26 cellular contexts compared by ENCODE assay signal in genomic region chr4:13876940-13877339, GRCh38.
"Had no signal": no experiment of that assay in that cellular context is flagged by ENCODE, and none has a peak within 500 bp of the region (broad histone marks: within the 10 kb centered on the region; RNA-seq: fewer than 3 reads in every experiment).

No MANE protein-coding gene starts in this region.

- ATAC-seq: left cardiac atrium; left lung; mucosa of descending colon; naive thymus-derived CD4-positive, alpha-beta T cell; natural killer cell treated with Interleukin-12 subunit alpha and Interleukin-12 subunit beta and Interleukin-15 and Interleukin-18, amount 100 ng/mL, for 72 hours; pancreas; stimulated activated naive B cell treated with anti-CD40 and anti-IgM and Interleukin-4, amounts not matched to agents 10 μg/mL and 1 μg/mL and 100 μg/mL, for 72 hours; stimulated activated naive CD8-positive, alpha-beta T cell treated with anti-CD3 and anti-CD28 coated beads, Interleukin-15, Interleukin-2, amounts not matched to agents 100 U/mL and 50 U/mL, for 24 hours had no signal

- H3K27me3 ChIP-seq: left lung, pancreas, stomach, testis, thyroid gland, transverse colon, upper lobe of left lung, vagina had no signal

- H3K27ac ChIP-seq: left lung, pancreas, prostate gland, stomach, testis, thyroid gland, transverse colon, upper lobe of left lung, vagina had no signal

- H3K27me3 Mint-ChIP-seq: natural killer cell treated with Interleukin-12 subunit alpha and Interleukin-12 subunit beta and Interleukin-15 and Interleukin-18, amount 100 ng/mL, for 72 hours had no signal

- DNase-seq: hypothalamus; immature natural killer cell; left cardiac atrium; left lung; midbrain; mucosa of descending colon; naive thymus-derived CD4-positive, alpha-beta T cell; nucleus accumbens; pancreas; posterior cingulate gyrus; stimulated activated CD4-positive, alpha-beta T cell treated with anti-CD3 and anti-CD28 coated beads, Interleukin-12 subunit alpha, Interleukin-12 subunit beta, amount 100 ng/mL, for 4 hours; stimulated activated CD4-positive, alpha-beta T cell treated with anti-CD3 and anti-CD28 coated beads, Interleukin-15, amount 100 ng/mL, for 24 hours; stimulated activated CD4-positive, alpha-beta T cell treated with anti-CD3 and anti-CD28 coated beads, Interleukin-2, amount 100 ng/mL, for 24 hours; stimulated activated CD4-positive, alpha-beta T cell treated with anti-CD3 and anti-CD28 coated beads, Interleukin-4, amount 100 ng/mL, for 1 hour; stimulated activated naive B cell treated with anti-CD40 and anti-IgM and Interleukin-4, amounts not matched to agents 10 μg/mL and 1 μg/mL and 100 μg/mL, for 72 hours; stimulated activated naive CD8-positive, alpha-beta T cell treated with anti-CD3 and anti-CD28 coated beads, Interleukin-15, Interleukin-2, amounts not matched to agents 100 U/mL and 50 U/mL, for 24 hours; stomach; testis; thyroid gland; transverse colon; upper lobe of left lung had no signal

- H3K36me3 Mint-ChIP-seq: immature natural killer cell; naive thymus-derived CD4-positive, alpha-beta T cell; natural killer cell treated with Interleukin-12 subunit alpha and Interleukin-12 subunit beta and Interleukin-15 and Interleukin-18, amount 100 ng/mL, for 72 hours; stimulated activated naive B cell treated with anti-CD40 and anti-IgM and Interleukin-4, amounts not matched to agents 10 μg/mL and 1 μg/mL and 100 μg/mL, for 72 hours had no signal

- H3K4me1 Mint-ChIP-seq: immature natural killer cell; naive thymus-derived CD4-positive, alpha-beta T cell; neural crest cell; stimulated activated naive B cell treated with anti-CD40 and anti-IgM and Interleukin-4, amounts not matched to agents 10 μg/mL and 1 μg/mL and 100 μg/mL, for 72 hours had no signal

- H3K36me3 ChIP-seq: left lung, pancreas, prostate gland, stomach, thyroid gland, transverse colon, upper lobe of left lung, vagina had no signal

- H3K9me3 Mint-ChIP-seq: neural crest cell had no signal

- H3K4me1 ChIP-seq: left lung, pancreas, prostate gland, stomach, testis, thyroid gland, transverse colon, upper lobe of left lung, vagina had no signal

- H3K4me3 Mint-ChIP-seq: immature natural killer cell; naive thymus-derived CD4-positive, alpha-beta T cell; natural killer cell treated with Interleukin-12 subunit alpha and Interleukin-12 subunit beta and Interleukin-15 and Interleukin-18, amount 100 ng/mL, for 72 hours; neural crest cell; stimulated activated naive B cell treated with anti-CD40 and anti-IgM and Interleukin-4, amounts not matched to agents 10 μg/mL and 1 μg/mL and 100 μg/mL, for 72 hours had no signal

- H3K4me3 ChIP-seq: left lung, lung, mucosa of descending colon, pancreas, prostate gland, stomach, testis, thyroid gland, transverse colon, upper lobe of left lung, vagina had no signal

- H3K9me3 ChIP-seq: left lung, mucosa of descending colon, pancreas, prostate gland, stomach, testis, thyroid gland, transverse colon, upper lobe of left lung, vagina had no signal

- H3K27ac Mint-ChIP-seq: immature natural killer cell; naive thymus-derived CD4-positive, alpha-beta T cell; natural killer cell treated with Interleukin-12 subunit alpha and Interleukin-12 subunit beta and Interleukin-15 and Interleukin-18, amount 100 ng/mL, for 72 hours; stimulated activated naive B cell treated with anti-CD40 and anti-IgM and Interleukin-4, amounts not matched to agents 10 μg/mL and 1 μg/mL and 100 μg/mL, for 72 hours had no signal
